ENCODE assay signal across 35 cellular contexts in the genomic region with DNA sequence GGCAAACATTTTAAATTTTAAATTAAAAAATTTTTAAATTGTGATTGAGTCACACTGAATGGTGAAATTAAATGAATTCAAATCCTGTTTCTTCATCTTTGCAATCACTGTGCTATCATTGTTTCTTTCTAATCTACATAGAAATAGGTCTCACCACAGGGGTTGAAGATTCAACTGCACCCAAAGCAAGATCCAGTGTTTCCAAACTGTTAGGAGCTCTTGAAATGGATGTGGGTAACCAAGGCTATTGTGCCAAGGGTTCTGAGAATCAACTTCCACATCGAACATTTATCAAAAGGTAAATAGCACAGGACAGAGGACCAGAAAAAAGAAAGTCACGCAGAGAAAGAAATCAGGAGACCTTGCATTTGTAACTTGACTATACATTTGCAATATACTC.
"Had no signal": no experiment of that assay in that cellular context is flagged by ENCODE, and none has a peak within 500 bp of the region (broad histone marks: within the 10 kb centered on the region; RNA-seq: fewer than 3 reads in every experiment).

No MANE protein-coding gene starts in this region.

- FAIRE-seq: islet of Langerhans, kidney, urothelium cell line had no signal

- H3K9ac ChIP-seq: neural progenitor cell had no signal

- H3K9me3 Mint-ChIP-seq: stimulated activated naive B cell treated with anti-CD40 and anti-IgM and Interleukin-4, amounts not matched to agents 10 μg/mL and 1 μg/mL and 100 μg/mL, for 72 hours had no signal

- H3K9me3 ChIP-seq: left lung, lower lobe of right lung, neutrophil, ovary, prostate gland, stomach, testis, thyroid gland, upper lobe of right lung had no signal

- H3K27ac ChIP-seq: left lung, lower lobe of right lung, neural progenitor cell, neutrophil, ovary, prostate gland, skin epidermis, stomach, testis, thyroid gland, upper lobe of right lung had no signal

- H3K4me1 Mint-ChIP-seq: immature natural killer cell; naive B cell; natural killer cell; stimulated activated naive B cell treated with anti-CD40 and anti-IgM and Interleukin-4, amounts not matched to agents 10 μg/mL and 1 μg/mL and 100 μg/mL, for 72 hours had no signal

- H3K36me3 Mint-ChIP-seq: immature natural killer cell; mesothelial cell of epicardium; naive B cell; natural killer cell; neural progenitor cell; stimulated activated naive B cell treated with anti-CD40 and anti-IgM and Interleukin-4, amounts not matched to agents 10 μg/mL and 1 μg/mL and 100 μg/mL, for 72 hours had no signal

- H3K27ac Mint-ChIP-seq: immature natural killer cell; mesothelial cell of epicardium; naive B cell; natural killer cell; nephron progenitor cell; neural progenitor cell; stimulated activated naive B cell treated with anti-CD40 and anti-IgM and Interleukin-4, amounts not matched to agents 10 μg/mL and 1 μg/mL and 100 μg/mL, for 72 hours had no signal

- H3K36me3 ChIP-seq: left lung, lower lobe of right lung, neural progenitor cell, neutrophil, ovary, prostate gland, stomach, thyroid gland, upper lobe of right lung had no signal

- H3K4me3 Mint-ChIP-seq: immature natural killer cell; mesothelial cell of epicardium; naive B cell; natural killer cell; nephron progenitor cell; neural progenitor cell; stimulated activated naive B cell treated with anti-CD40 and anti-IgM and Interleukin-4, amounts not matched to agents 10 μg/mL and 1 μg/mL and 100 μg/mL, for 72 hours had no signal

- H3K4me1 ChIP-seq: prostate gland, testis had no signal

- H3K4me3 ChIP-seq: left lung, lower lobe of right lung, neural progenitor cell, ovary, prostate gland, skin epidermis, stomach, testis, thyroid gland, upper lobe of right lung had no signal

- ATAC-seq: left colon; left lung; lower lobe of right lung; natural killer cell; right cardiac atrium; sciatic nerve; stimulated activated naive B cell treated with anti-CD40 and anti-IgM and Interleukin-4, amounts not matched to agents 10 μg/mL and 1 μg/mL and 100 μg/mL, for 72 hours; stimulated activated naive CD8-positive, alpha-beta T cell treated with anti-CD3 and anti-CD28 coated beads, Interleukin-15, Interleukin-2, amounts not matched to agents 100 U/mL and 50 U/mL, for 24 hours; upper lobe of right lung had no signal

- H3K27me3 ChIP-seq: left lung, neural progenitor cell, neutrophil, ovary, stomach, testis, thyroid gland, upper lobe of right lung had no signal

- DNase-seq: hypothalamus; immature natural killer cell; kidney; left colon; left lung; lower lobe of right lung; mammary epithelial cell; mesenchymal stem cell; naive B cell; natural killer cell; nephron progenitor cell; occipital lobe; ovary; posterior cingulate gyrus; retina; right cardiac atrium; stimulated activated CD4-positive, alpha-beta T cell treated with anti-CD3 and anti-CD28 coated beads, Interleukin-12 subunit alpha, Interleukin-12 subunit beta, amount 100 ng/mL, for 4 hours; stimulated activated CD4-positive, alpha-beta T cell treated with anti-CD3 and anti-CD28 coated beads, Interleukin-15, amount 100 ng/mL, for 24 hours; stimulated activated CD4-positive, alpha-beta T cell treated with anti-CD3 and anti-CD28 coated beads, Interleukin-2, amount 100 ng/mL, for 24 hours; stimulated activated CD4-positive, alpha-beta T cell treated with anti-CD3 and anti-CD28 coated beads, Interleukin-4, amount 100 ng/mL, for 1 hour; stimulated activated naive B cell treated with anti-CD40 and anti-IgM and Interleukin-4, amounts not matched to agents 10 μg/mL and 1 μg/mL and 100 μg/mL, for 72 hours; stimulated activated naive CD8-positive, alpha-beta T cell treated with anti-CD3 and anti-CD28 coated beads, Interleukin-15, Interleukin-2, amounts not matched to agents 100 U/mL and 50 U/mL, for 24 hours; stomach; testis; thyroid gland; trophoblast cell; upper lobe of right lung had no signal
